8 cellular contexts compared by ENCODE assay signal in the genomic region with DNA sequence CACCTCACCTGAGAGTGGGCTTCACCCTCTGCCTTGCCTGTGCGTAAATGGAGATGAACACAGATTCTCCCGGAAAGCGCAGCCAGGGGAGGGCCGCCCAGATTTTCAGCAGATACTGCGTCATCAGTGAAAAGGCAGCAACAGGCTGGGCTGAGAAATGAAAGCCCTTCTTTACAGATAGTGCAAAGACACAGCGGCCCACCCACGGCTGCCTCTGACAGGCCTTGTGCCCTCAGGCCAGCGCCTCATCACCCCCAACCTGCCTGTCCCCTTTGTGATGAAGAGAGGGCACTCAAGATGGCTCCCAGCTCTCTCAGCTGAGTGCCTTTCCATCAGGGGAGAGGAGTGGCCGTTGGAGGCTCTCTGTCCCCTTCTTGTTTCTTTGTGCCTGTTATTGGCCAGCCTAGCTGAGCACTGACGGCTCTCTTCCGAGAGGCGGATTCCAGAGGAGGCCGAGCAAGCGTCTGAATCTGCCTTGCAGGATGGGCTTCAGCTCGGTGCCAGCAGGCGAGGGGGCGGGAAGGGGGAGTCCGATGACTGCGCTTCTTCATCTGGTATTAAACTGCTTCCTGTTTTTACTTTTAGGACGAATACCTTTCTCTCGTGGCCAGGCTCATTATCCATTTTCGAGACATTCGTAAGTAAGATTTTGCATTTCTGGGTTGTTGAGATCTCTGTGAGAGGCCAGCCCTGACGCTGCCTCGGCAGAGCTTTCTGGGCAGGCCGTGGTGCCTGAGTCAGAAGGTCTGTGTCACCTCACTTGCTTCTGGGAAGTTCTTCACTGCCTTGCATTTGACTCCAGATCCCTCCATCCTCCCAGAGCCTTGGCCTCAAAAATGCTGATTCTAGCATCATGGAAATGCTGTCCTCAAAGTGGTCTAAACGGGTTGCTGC. TPM values are rescaled to one million over a fixed set of nuclear protein-coding genes. Genes with fewer than 3 reads are reported as not detected.
DNase-seq lines count a peak whose midpoint lies in the region; ATAC-seq and TF ChIP-seq lines count a peak whose summit lies in the region.

No MANE protein-coding gene starts in this region.

- DNase-seq in IMR-90 (peak; percentile 78), heart left ventricle (peak in 2 of 5 donors; percentile 58 to 69), retina (peak; percentile 48), SJCRH30 (no peak), NCI-H2196 (lab: John Stamatoyannopoulos, UW; ENCODE audit: unreplicated experiment) (no peak)
- DNase-seq in activated naive CD8-positive, alpha-beta T cell treated with anti-CD3 and anti-CD28 coated beads for 36 hours: peak; percentile 72

- TF ChIP-seq RAD21 in IMR-90 (IDR thresholded peaks at IDR 0.05; ENCODE audit: low read length): no peak

- peak overlapping the region; percentile 26 for H4K91ac ChIP-seq in IMR-90 (ENCODE audit: insufficient read depth, low read depth, low read length)

- H3K9me1 ChIP-seq in IMR-90 (ENCODE audit: insufficient read depth, low read length): peaks cover 60% of the 10 kb centered on the region

- peak overlapping the region; percentile 54 for H3K23ac ChIP-seq in IMR-90 (ENCODE audit: low read depth, low read length)

- no TSS peak for BruUV-seq in IMR-90 (replicated peaks; lab: Mats Ljungman, UMichigan)

- H3K4me3 ChIP-seq in IMR-90 (ENCODE audit: insufficient read depth, low read depth, low read length) (no peak overlapping the region), heart left ventricle (peak overlapping the region in 4 of 12 donors; percentile 7 to 27 (median 19)), SJCRH30 (no peak overlapping the region)

- H3K4me1 ChIP-seq in IMR-90 (ENCODE audit: control insufficient read depth, insufficient read depth, low read length): peaks cover 51% of the 10 kb centered on the region
- peaks cover 23 to 100% (median 69%) of the 10 kb centered on the region in 12 donors for H3K4me1 ChIP-seq in heart left ventricle
- no peaks in the 10 kb centered on the region for H3K4me1 ChIP-seq in SJCRH30

- H2BK20ac ChIP-seq in IMR-90 (ENCODE audit: low read depth, low read length): no peak overlapping the region

- H3K4me1 Mint-ChIP-seq in activated naive CD8-positive, alpha-beta T cell treated with anti-CD3 and anti-CD28 coated beads for 36 hours: peaks cover 79% of the 10 kb centered on the region

- H2BK5ac ChIP-seq in IMR-90 (ENCODE audit: low read depth, low read length, poor library complexity, severe bottlenecking): peak overlapping the region; percentile 73

- CTCF ChIA-PET in IMR-90 (lab: Yijun Ruan, JAX): interaction anchor here (0.6 to 1.0 kb wide), 3 partner anchors 13 to 191 kb away, joined by 3 to 4 read pairs (median 3); no protein-coding TSS in a partner anchor

- H3K36me3 Mint-ChIP-seq in activated naive CD8-positive, alpha-beta T cell treated with anti-CD3 and anti-CD28 coated beads for 36 hours: peaks cover 44% of the 10 kb centered on the region

- peak overlapping the region; percentile 44; the same call in 1 of the 2 replicates for H2BK120ac ChIP-seq in IMR-90 (ENCODE audit: low read depth, low read length)

- H3K27me3 Mint-ChIP-seq in activated naive CD8-positive, alpha-beta T cell treated with anti-CD3 and anti-CD28 coated beads for 36 hours: no peaks in the 10 kb centered on the region

- intact Hi-C loops in IMR-90 (cut with micrococcal nuclease): loop anchor here (5.0 kb wide), 1 partner anchor 44 kb away; a partner anchor contains a TSS
- intact Hi-C loops in heart left ventricle (cut with DNase I): loop anchor here in 5 of 10 donors (2.0 to 5.0 kb wide), 4 partner anchors 14 to 44 kb away; a partner anchor contains a TSS

- no peak overlapping the region for H3K56ac ChIP-seq in IMR-90 (ENCODE audit: extremely low read depth, insufficient read depth, low read length)

- WGBS in IMR-90 (ENCODE audit: extremely low coverage in 2 of 2, insufficient read length in 1 of 2), 2 experiments: 54% methylated on average over 14 of the region's 27 CpGs; no CpG with 5 or more reads in 1 of the 2 experiments
- 53 to 66% (median 62%) methylated on average over 27 of the region's 27 CpGs for WGBS in heart left ventricle, 4 donors

- peak overlapping the region; percentile 31 for H3K18ac ChIP-seq in IMR-90 (ENCODE audit: low read depth, low read length)

- peak overlapping the region; percentile 80 for H3K4ac ChIP-seq in IMR-90 (ENCODE audit: low read depth, low read length)

- ATAC-seq in IMR-90 (ENCODE audit: low read depth) (peak; percentile 33), heart left ventricle (peak in 2 of 4 donors; percentile 18 to 45), HG02642 (IDR thresholded peaks at IDR 0.05; ENCODE audit: poor library complexity, unreplicated experiment) (no peak), GM18861 (IDR thresholded peaks at IDR 0.05; ENCODE audit: unreplicated experiment) (no peak)

- peaks cover 28 to 89% of the 10 kb centered on the region in 2 experiments for H3K79me1 ChIP-seq in IMR-90 (ENCODE audit: low read depth in 1 of 2, low read length in 2 of 2)

- H3K27me3 ChIP-seq in IMR-90 (ENCODE audit: control insufficient read depth, insufficient read depth, low read length) (no peaks in the 10 kb centered on the region), heart left ventricle (no peaks in the 10 kb centered on the region), SJCRH30 (no peaks in the 10 kb centered on the region)

- POLR2A ChIA-PET in IMR-90 (lab: Charles Lee; ENCODE audit: unreplicated experiment): no interaction called here

- no peaks in the 10 kb centered on the region for H3K9me3 Mint-ChIP-seq in activated naive CD8-positive, alpha-beta T cell treated with anti-CD3 and anti-CD28 coated beads for 36 hours

- peak overlapping the region; percentile 9 for H3K4me2 ChIP-seq in IMR-90 (ENCODE audit: low read depth, low read length)

- H4K5ac ChIP-seq in IMR-90 (ENCODE audit: low read depth, low read length): peak overlapping the region; percentile 57

- H2BK15ac ChIP-seq in IMR-90 (ENCODE audit: low read depth, low read length): peak overlapping the region; percentile 20; the same call in 1 of the 3 replicates

- peaks cover 91% of the 10 kb centered on the region for H4K20me1 ChIP-seq in IMR-90 (ENCODE audit: insufficient read depth, low read length)

- peak overlapping the region; percentile 82 for H2AK9ac ChIP-seq in IMR-90 (replicated peaks; ENCODE audit: low read depth, low read length, poor library complexity)

- H3K4me3 Mint-ChIP-seq in activated naive CD8-positive, alpha-beta T cell treated with anti-CD3 and anti-CD28 coated beads for 36 hours: peak overlapping the region; percentile 81

- in situ Hi-C loops in IMR-90 (cut with MboI; ENCODE audit: low sequenced_read_pairs): no loop called here

- H3K9ac ChIP-seq in IMR-90 (ENCODE audit: low read depth, low read length): peak overlapping the region; percentile 46

- H3K27ac ChIP-seq in IMR-90 (ENCODE audit: insufficient read depth, low read length): peak overlapping the region; percentile 85
- peak overlapping the region; percentile 78 to 95 (median 88) for H3K27ac ChIP-seq in heart left ventricle
- H3K27ac ChIP-seq in SJCRH30: no peak overlapping the region

- TF ChIP-seq CTCF in IMR-90 (conservative IDR thresholded peaks at IDR 0.05; ENCODE audit: low read depth, low read length) (no peak), heart left ventricle (IDR thresholded peaks at IDR 0.05) (no peak)

- peak overlapping the region; percentile 99 for H3K27ac Mint-ChIP-seq in activated naive CD8-positive, alpha-beta T cell treated with anti-CD3 and anti-CD28 coated beads for 36 hours

- dilution Hi-C loops in IMR-90 (cut with HindIII; ENCODE audit: low sequenced_read_pairs, unreplicated experiment): no loop called here

- TF ChIP-seq POLR2A in IMR-90 (IDR thresholded peaks at IDR 0.05; ENCODE audit: low read depth, low read length) (no peak), heart left ventricle (IDR thresholded peaks at IDR 0.05) (no peak)

- H3K36me3 ChIP-seq in IMR-90 (ENCODE audit: control insufficient read depth, insufficient read depth, low read length) (peaks cover 36% of the 10 kb centered on the region), heart left ventricle (peaks cover 0 to 55% (median 16%) of the 10 kb centered on the region in 9 donors), SJCRH30 (peaks cover 39% of the 10 kb centered on the region)

- H3K9me3 ChIP-seq in IMR-90 (ENCODE audit: control insufficient read depth, insufficient read depth, low read length): no peaks in the 10 kb centered on the region
- no peaks in the 10 kb centered on the region for H3K9me3 ChIP-seq in heart left ventricle
- H3K9me3 ChIP-seq in SJCRH30 (replicated peaks): no peaks in the 10 kb centered on the region

- peak overlapping the region; percentile 72 for H2AK5ac ChIP-seq in IMR-90 (ENCODE audit: low read depth, low read length)

- H4K8ac ChIP-seq in IMR-90 (ENCODE audit: low read depth in 2 of 2, low read length in 2 of 2): peak overlapping the region; percentile 35 to 49; a peak in 3 of 4 replicates

- H3K14ac ChIP-seq in IMR-90 (replicated peaks; ENCODE audit: low read depth, low read length): peak overlapping the region; percentile 59

- H2AFZ ChIP-seq in IMR-90 (replicated peaks; ENCODE audit: low read length, poor library complexity): peak overlapping the region; percentile 24

TF ChIP-seq in IMR-90, 13 proteins besides CTCF, POLR2A, EP300 and RAD21:
- peak; percentile 44; the same call in 1 of the 2 replicates for TF ChIP-seq FOS (IDR thresholded peaks at IDR 0.05; ENCODE audit: low read depth, low read length)
- no peak for TF ChIP-seq BHLHE40 (IDR thresholded peaks at IDR 0.05; ENCODE audit: low read depth, low read length)
- peak; percentile 14; the same call in 1 of the 2 replicates for TF ChIP-seq SMC3 (IDR thresholded peaks at IDR 0.05; ENCODE audit: low read depth, low read length)
- no peak for TF ChIP-seq MAZ (IDR thresholded peaks at IDR 0.05; ENCODE audit: borderline replicate concordance, low read depth, low read length)
- peak; percentile 83 for TF ChIP-seq MAFK (IDR thresholded peaks at IDR 0.05; ENCODE audit: low read depth, low read length)

RNA-seq across cellular contexts. Expression of a gene that starts 43.7 kb away (rescaled TPM):
- total RNA-seq in IMR-90 (2012; rRNA removed) (19.0 and 22.8 TPM in 2 replicates), heart left ventricle (10 to 100 TPM; 27.9 to 78.3 (median 43.0) TPM)
- polyA plus RNA-seq in IMR-90 (2012; rRNA removed) (68.8 and 71.5 TPM in 2 replicates), heart left ventricle (10 to 100 TPM; 29.1 to 42.6 TPM)
- polyA plus RNA-seq in IMR-90 (2012; cell fraction: cytosol; rRNA removed): 43.1 and 81.0 TPM in 2 replicates
- 269 and 514 TPM in 2 replicates for polyA plus RNA-seq in IMR-90 (2012; cell fraction: nucleus; rRNA removed; ENCODE audit: low replicate concordance)
- 10 to 100 TPM; 91.1 to 91.8 TPM for total RNA-seq in activated naive CD8-positive, alpha-beta T cell treated with anti-CD3 and anti-CD28 coated beads for 36 hours
- total RNA-seq in SJCRH30 (2014; rRNA removed; shearing (Covaris generic)): 14.7 and 15.2 TPM in 2 replicates

RNA-seq across cellular contexts. Expression of a gene that starts 55.5 kb away (rescaled TPM):
- 25.8 and 27.1 TPM in 2 replicates for total RNA-seq in IMR-90 (2012; rRNA removed)
- polyA plus RNA-seq in IMR-90 (2012; rRNA removed): 28.7 and 30.1 TPM in 2 replicates
- polyA plus RNA-seq in IMR-90 (2012; cell fraction: cytosol; rRNA removed): 14.3 and 46.6 TPM in 2 replicates
- 70.3 and 122 TPM in 2 replicates for polyA plus RNA-seq in IMR-90 (2012; cell fraction: nucleus; rRNA removed; ENCODE audit: low replicate concordance)
- total RNA-seq in activated naive CD8-positive, alpha-beta T cell treated with anti-CD3 and anti-CD28 coated beads for 36 hours: 10 to 100 TPM; 11.2 to 12.3 TPM
- 10 to 100 TPM; 10.2 to 23.6 (median 17.1) TPM for total RNA-seq in heart left ventricle
- polyA plus RNA-seq in heart left ventricle: 10 to 100 TPM; 11.3 to 14.3 TPM
- total RNA-seq in SJCRH30 (2014; rRNA removed; shearing (Covaris generic)): 12.2 and 12.7 TPM in 2 replicates

Comparison
In these comparisons a context has a peak if more than half of its experiments do, and no peak if none do; other contexts are left out.
1. DNase-seq: peak in IMR-90 (single experiment), activated naive CD8-positive, alpha-beta T cell treated with anti-CD3 and anti-CD28 coated beads for 36 hours (single experiment) and retina (single experiment); none in SJCRH30 (0 of 2) and NCI-H2196 (single experiment).